Comparison of ENCODE assay signal across 8 cellular contexts in the genomic region with DNA sequence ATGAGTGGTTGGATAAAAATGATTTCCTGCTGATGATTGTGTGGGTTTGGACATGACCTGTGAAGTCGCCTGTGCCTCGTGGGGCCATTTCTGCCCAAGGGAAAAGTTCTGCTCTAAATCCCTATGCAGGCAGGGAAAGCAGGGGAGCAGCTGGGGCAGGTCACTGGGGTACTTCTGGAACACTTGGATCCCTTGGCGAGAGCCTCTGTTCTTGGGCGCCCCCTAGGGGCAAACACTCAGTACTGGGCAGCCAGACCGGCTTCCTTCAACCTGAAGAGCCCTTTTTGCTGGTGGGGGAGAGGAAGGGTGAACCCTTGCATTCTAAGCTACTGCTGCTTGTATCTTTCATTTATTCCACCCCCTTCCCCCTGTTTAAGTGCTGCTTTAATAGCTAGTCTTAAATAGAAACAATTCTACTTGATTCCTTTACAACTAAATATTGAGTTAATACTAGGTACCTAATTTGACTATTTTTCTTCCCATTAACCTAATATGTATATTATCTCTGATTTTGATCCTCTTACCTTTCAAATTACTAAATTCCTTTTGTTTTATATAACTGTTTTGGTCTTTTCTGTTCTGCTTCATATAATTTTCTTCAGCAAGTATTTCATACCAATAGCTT. TPM values are rescaled to one million over a fixed set of nuclear protein-coding genes. Genes with fewer than 3 reads are reported as not detected.
DNase-seq lines count a peak whose midpoint lies in the region; ATAC-seq and TF ChIP-seq lines count a peak whose summit lies in the region.

No MANE protein-coding gene starts in this region.

- H3K27ac ChIP-seq in C4-2B: no peak overlapping the region
- no peak overlapping the region for H3K27ac ChIP-seq in esophagus squamous epithelium
- H3K27ac ChIP-seq in substantia nigra (ENCODE audit: low read depth, low read length, poor library complexity, severe bottlenecking): no peak overlapping the region

- H3K36me3 Mint-ChIP-seq in activated CD4-positive, alpha-beta memory T cell treated with anti-CD3 and anti-CD28 coated beads for 36 hours: no peaks in the 10 kb centered on the region
- H3K36me3 Mint-ChIP-seq in natural killer cell: no peaks in the 10 kb centered on the region

- DNase-seq in NCI-H2227 treated with DMSO at 0.1 percent for 48 hours (lab: John Stamatoyannopoulos, UW) (peak; percentile 66), esophagus squamous epithelium (lab: John Stamatoyannopoulos, UW) (no peak), natural killer cell (peak; percentile 45), substantia nigra (lab: John Stamatoyannopoulos, UW) (peak in 38 of 49 donors; percentile 5 to 82 (median 49))
- peak; percentile 72 for DNase-seq in activated CD4-positive, alpha-beta memory T cell treated with anti-CD3 and anti-CD28 coated beads for 36 hours

- no peaks in the 10 kb centered on the region for H3K27me3 ChIP-seq in esophagus squamous epithelium

- H3K4me3 ChIP-seq in esophagus squamous epithelium: no peak overlapping the region

- no peaks in the 10 kb centered on the region for H3K4me1 Mint-ChIP-seq in activated CD4-positive, alpha-beta memory T cell treated with anti-CD3 and anti-CD28 coated beads for 36 hours (ENCODE audit: low read depth)
- peaks cover 0 to 5% of the 10 kb centered on the region in 2 donors for H3K4me1 Mint-ChIP-seq in natural killer cell

- POLR2A ChIA-PET in activated CD4-positive, alpha-beta memory T cell treated with anti-CD3 and anti-CD28 coated beads for 36 hours (lab: Charles Lee): no interaction called here

- peak; percentile 64 for ATAC-seq in GM19025 (IDR thresholded peaks at IDR 0.05; ENCODE audit: low read depth, unreplicated experiment)
- ATAC-seq in HG03135 (IDR thresholded peaks at IDR 0.05; ENCODE audit: unreplicated experiment): peak; percentile 78
- ATAC-seq in natural killer cell: peak; percentile 69 to 82 (median 70)

- no peaks in the 10 kb centered on the region for H3K9me3 Mint-ChIP-seq in activated CD4-positive, alpha-beta memory T cell treated with anti-CD3 and anti-CD28 coated beads for 36 hours
- H3K9me3 Mint-ChIP-seq in natural killer cell: no peaks in the 10 kb centered on the region

- TF ChIP-seq POLR2A in esophagus squamous epithelium (IDR thresholded peaks at IDR 0.05): no peak

- CTCF ChIA-PET in activated CD4-positive, alpha-beta memory T cell treated with anti-CD3 and anti-CD28 coated beads for 36 hours (lab: Charles Lee): interaction anchor here (0.6 to 6.7 kb wide), 17 partner anchors 9 to 1604 kb away, joined by 3 to 48 read pairs (median 4); no protein-coding TSS in a partner anchor

- peaks cover 6% of the 10 kb centered on the region for H3K27me3 Mint-ChIP-seq in activated CD4-positive, alpha-beta memory T cell treated with anti-CD3 and anti-CD28 coated beads for 36 hours
- H3K27me3 Mint-ChIP-seq in natural killer cell (ENCODE audit: low read depth in 2 of 2): peaks cover 3 to 8% of the 10 kb centered on the region in 2 donors

- H3K9me3 ChIP-seq in esophagus squamous epithelium: no peaks in the 10 kb centered on the region

- TF ChIP-seq CTCF in C4-2B (conservative IDR thresholded peaks at IDR 0.05): peak; percentile 97
- TF ChIP-seq CTCF in esophagus squamous epithelium (IDR thresholded peaks at IDR 0.05): peak; percentile 55 to 90 (median 72)
- TF ChIP-seq CTCF in natural killer cell (IDR thresholded peaks at IDR 0.05): peak; percentile 68

- H3K4me3 Mint-ChIP-seq in activated CD4-positive, alpha-beta memory T cell treated with anti-CD3 and anti-CD28 coated beads for 36 hours: no peak overlapping the region
- no peak overlapping the region for H3K4me3 Mint-ChIP-seq in natural killer cell

- intact Hi-C loops in activated CD4-positive, alpha-beta memory T cell treated with anti-CD3 and anti-CD28 coated beads for 36 hours (cut with micrococcal nuclease): loop anchor here (2.0 kb wide), 2 partner anchors 191 to 201 kb away; no protein-coding TSS in a partner anchor
- intact Hi-C loops in esophagus squamous epithelium (cut with DNase I) (loop anchor here (10.0 kb wide), 1 partner anchor 197 kb away; no protein-coding TSS in a partner anchor), natural killer cell (cut with micrococcal nuclease) (loop anchor here (2.0 kb wide), 1 partner anchor 191 kb away; no protein-coding TSS in a partner anchor)

- peaks cover 0 to 10% (median 8%) of the 10 kb centered on the region in 3 donors for H3K4me1 ChIP-seq in esophagus squamous epithelium

- H3K36me3 ChIP-seq in esophagus squamous epithelium: no peaks in the 10 kb centered on the region

- H3K27ac Mint-ChIP-seq in activated CD4-positive, alpha-beta memory T cell treated with anti-CD3 and anti-CD28 coated beads for 36 hours: no peak overlapping the region
- H3K27ac Mint-ChIP-seq in natural killer cell: no peak overlapping the region

- WGBS in esophagus squamous epithelium, 2 donors: 18 to 27% methylated on average over 4 to 5 of the region's 5 CpGs

RNA-seq across cellular contexts. Expression of a gene that starts 5.1 kb away (rescaled TPM):
- total RNA-seq in activated CD4-positive, alpha-beta memory T cell treated with anti-CD3 and anti-CD28 coated beads for 36 hours: not detected
- total RNA-seq in esophagus squamous epithelium (not detected), natural killer cell (not detected)

RNA-seq across cellular contexts. Expression of a gene that starts 11.1 kb away (rescaled TPM):
- total RNA-seq in activated CD4-positive, alpha-beta memory T cell treated with anti-CD3 and anti-CD28 coated beads for 36 hours: not detected
- total RNA-seq in esophagus squamous epithelium: not detected
- not detected for total RNA-seq in natural killer cell
